ENCODE assay signal across 29 cellular contexts in genomic region chr4:42630908-42631307, GRCh38.
"Had no signal": no experiment of that assay in that cellular context is flagged by ENCODE, and none has a peak within 500 bp of the region (broad histone marks: within the 10 kb centered on the region; RNA-seq: fewer than 3 reads in every experiment).

No MANE protein-coding gene starts in this region.

- H3K27ac Mint-ChIP-seq: activated CD8-positive, alpha-beta T cell treated with anti-CD3 and anti-CD28 coated beads, Interleukin-2, amount 10 ng/mL, durations not matched to agents 7 days and 5 days; activated naive CD4-positive, alpha-beta T cell treated with anti-CD3 and anti-CD28 coated beads for 36 hours; activated T-helper 17 cell treated with anti-CD3 and anti-CD28 coated beads, Interleukin-2, amount 50 U/mL, for 72 hours; T-helper 1 cell treated with Interleukin-12 subunit alpha and Interleukin-12 subunit beta and Interleukin-4 antibody, amounts not matched to agents 30 μg/mL and 1 μg/mL, for 36 hours had no signal

- H3K4me1 ChIP-seq: breast epithelium, SJSA1 had no signal

- ATAC-seq: activated CD4-positive, CD25-positive, alpha-beta regulatory T cell treated with anti-CD3 and anti-CD28 coated beads, Interleukin-2, amount 50 U/mL, for 24 hours; activated CD8-positive, alpha-beta T cell treated with anti-CD3 and anti-CD28 coated beads, Interleukin-2, amount 10 ng/mL, durations not matched to agents 7 days and 5 days; activated T-helper 17 cell treated with anti-CD3 and anti-CD28 coated beads, Interleukin-2, amount 50 U/mL, for 72 hours had no signal

- H3K27ac ChIP-seq: adrenal gland, breast epithelium, SJSA1 had no signal

- H3K4me3 Mint-ChIP-seq: activated CD8-positive, alpha-beta T cell treated with anti-CD3 and anti-CD28 coated beads, Interleukin-2, amount 10 ng/mL, durations not matched to agents 7 days and 5 days; activated naive CD4-positive, alpha-beta T cell treated with anti-CD3 and anti-CD28 coated beads for 36 hours; activated naive CD8-positive, alpha-beta T cell treated with anti-CD3 and anti-CD28 coated beads for 36 hours; activated T-helper 17 cell treated with anti-CD3 and anti-CD28 coated beads, Interleukin-2, amount 50 U/mL, for 72 hours; T-helper 1 cell treated with Interleukin-12 subunit alpha and Interleukin-12 subunit beta and Interleukin-4 antibody, amounts not matched to agents 30 μg/mL and 1 μg/mL, for 36 hours had no signal

- DNase-seq: activated CD4-positive, alpha-beta T cell treated with anti-CD3 and anti-CD28 coated beads for 4 hours; activated CD4-positive, alpha-beta T cell treated with anti-CD3 and anti-CD28 coated beads, Interleukin-2, amount 50 U/mL, for 4 hours; activated CD8-positive, alpha-beta memory T cell treated with anti-CD3 and anti-CD28 coated beads, Interleukin-2, amount 50 U/mL, for 48 hours; activated CD8-positive, alpha-beta T cell treated with anti-CD3 and anti-CD28 coated beads, Interleukin-2, amount 10 ng/mL, durations not matched to agents 7 days and 5 days; activated gamma-delta T cell; activated naive CD4-positive, alpha-beta T cell treated with anti-CD3 and anti-CD28 coated beads for 36 hours; activated naive CD8-positive, alpha-beta T cell treated with anti-CD3 and anti-CD28 coated beads for 36 hours; activated T-cell treated with anti-CD3 and anti-CD28 coated beads, Interleukin-2, amount 50 U/mL, for 1 hour; adrenal gland; anterior cingulate cortex; caudate nucleus; KG1; NCI-H1092; NCI-H1417; NCI-H1930; NCI-H2171; NCI-H2227 treated with DMSO at 0.1 percent for 48 hours; NCI-H446 treated with DMSO at 0.1 percent for 48 hours; NCI-H526; NCI-H774; NK-92 treated with Interleukin-12 subunit alpha and Interleukin-12 subunit beta, amount 100 ng/mL, for 24 hours; OCI-M1; Peyer's patch; SHP77 had no signal

- H3K27me3 Mint-ChIP-seq: activated naive CD8-positive, alpha-beta T cell treated with anti-CD3 and anti-CD28 coated beads for 36 hours; activated T-helper 17 cell treated with anti-CD3 and anti-CD28 coated beads, Interleukin-2, amount 50 U/mL, for 72 hours had no signal

- H3K27me3 ChIP-seq: adrenal gland, breast epithelium, Peyer's patch, SJSA1 had no signal

- H3K36me3 ChIP-seq: adrenal gland, breast epithelium, Peyer's patch, SJSA1 had no signal

- H3K9me3 Mint-ChIP-seq: activated naive CD4-positive, alpha-beta T cell treated with anti-CD3 and anti-CD28 coated beads for 36 hours; activated T-helper 17 cell treated with anti-CD3 and anti-CD28 coated beads, Interleukin-2, amount 50 U/mL, for 72 hours had no signal

- H3K9me3 ChIP-seq: adrenal gland, breast epithelium, Peyer's patch, SJSA1 had no signal

- H3K4me3 ChIP-seq: adrenal gland, breast epithelium, Peyer's patch, SJSA1 had no signal
